Comparison of ENCODE assay signal across 15 cellular contexts in the genomic region with DNA sequence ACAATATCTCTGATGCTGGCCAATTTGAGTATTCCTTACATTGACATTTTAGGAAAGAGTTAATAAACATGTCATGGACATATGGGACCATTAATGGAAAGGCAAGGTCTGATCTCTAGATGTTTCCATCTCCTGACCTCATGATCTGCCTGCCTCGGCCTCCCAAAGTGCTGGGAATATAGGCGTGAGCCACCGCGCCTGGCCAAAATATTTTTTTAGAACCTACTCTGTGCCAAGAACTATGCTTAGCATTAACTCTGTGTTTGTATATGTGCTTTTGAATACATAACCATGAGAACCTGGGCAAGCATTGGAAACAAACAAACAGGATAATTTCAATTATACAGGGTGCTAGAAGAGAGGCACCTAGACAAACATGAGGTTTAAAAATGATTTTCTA.
DNase-seq lines count a peak whose midpoint lies in the region; ATAC-seq and TF ChIP-seq lines count a peak whose summit lies in the region.
"Had no signal": no experiment of that assay in that cellular context is flagged by ENCODE, and none has a peak within 500 bp of the region (broad histone marks: within the 10 kb centered on the region; RNA-seq: fewer than 3 reads in every experiment).

No MANE protein-coding gene starts in this region.

- peak overlapping the region; percentile 7 for H3K27ac Mint-ChIP-seq in activated B cell treated with CpG ODN at 0.5 μM for 24 hours
- H3K27ac Mint-ChIP-seq in naive B cell: peak overlapping the region in 5 of 6 donors; percentile 17 to 82 (median 73)
- H3K27ac Mint-ChIP-seq: GM23338 had no signal

- H3K36me3 ChIP-seq in left ventricle myocardium inferior (peaks cover 2% of the 10 kb centered on the region), right atrium auricular region (no peaks in the 10 kb centered on the region)

- ATAC-seq in activated B cell treated with CpG ODN at 0.5 μM for 24 hours (ENCODE audit: low read depth): no peak
- no peak for ATAC-seq in naive B cell (ENCODE audit: low read depth in 2 of 2)
- ATAC-seq in HG02759 (IDR thresholded peaks at IDR 0.05; ENCODE audit: unreplicated experiment): no peak
- ATAC-seq: GM23338 had no signal

- H3K4me1 ChIP-seq in left ventricle myocardium inferior (peaks cover 64% of the 10 kb centered on the region), right atrium auricular region (peaks cover 0 to 26% of the 10 kb centered on the region in 2 donors)

- H3K9me3 Mint-ChIP-seq in activated B cell treated with CpG ODN at 0.5 μM for 24 hours (no peaks in the 10 kb centered on the region), naive B cell (no peaks in the 10 kb centered on the region)
- H3K9me3 Mint-ChIP-seq: CD14-positive monocyte; CD4-positive, alpha-beta memory T cell; GM23338 had no signal

- H3K27me3 ChIP-seq in left ventricle myocardium inferior (ENCODE audit: low read depth) (no peaks in the 10 kb centered on the region), right atrium auricular region (no peaks in the 10 kb centered on the region)
- H3K27me3 ChIP-seq: BLaER1 had no signal

- H3K4me1 Mint-ChIP-seq in activated B cell treated with CpG ODN at 0.5 μM for 24 hours (peaks cover 53% of the 10 kb centered on the region), naive B cell (peaks cover 18 to 60% (median 32%) of the 10 kb centered on the region in 3 donors)
- H3K4me1 Mint-ChIP-seq: GM23338 had no signal

- intact Hi-C loops in left ventricle myocardium inferior (cut with micrococcal nuclease): no loop called here
- intact Hi-C loops in activated B cell treated with CpG ODN at 0.5 μM for 24 hours (cut with micrococcal nuclease): loop anchor here (5.0 kb wide), 1 partner anchor 45 kb away; no protein-coding TSS in a partner anchor
- intact Hi-C loops in posterior cingulate gyrus (cut with DNase I): no loop called here

- no peak for DNase-seq in left ventricle myocardium inferior
- DNase-seq in right atrium auricular region (ENCODE audit: low spot score): no peak
- no peak for DNase-seq in activated B cell treated with CpG ODN at 0.5 μM for 24 hours
- no peak for DNase-seq in naive B cell
- no peak for DNase-seq in posterior cingulate gyrus
- no peak for DNase-seq in DMS153 (lab: John Stamatoyannopoulos, UW)
- DNase-seq: ACHN; CD4-positive, alpha-beta memory T cell; DMS79 treated with DMSO at 0.1 percent for 48 hours; GF-D8; HCEC 1CT had no signal

- H3K9me3 ChIP-seq in left ventricle myocardium inferior (replicated peaks) (no peaks in the 10 kb centered on the region), right atrium auricular region (no peaks in the 10 kb centered on the region)
- H3K9me3 ChIP-seq: BLaER1 had no signal

- H3K36me3 Mint-ChIP-seq in activated B cell treated with CpG ODN at 0.5 μM for 24 hours (ENCODE audit: low read depth): peaks cover 38% of the 10 kb centered on the region
- H3K36me3 Mint-ChIP-seq in naive B cell: peaks cover 8 to 16% of the 10 kb centered on the region in 2 donors

- H3K4me3 Mint-ChIP-seq in activated B cell treated with CpG ODN at 0.5 μM for 24 hours: no peak overlapping the region
- peak overlapping the region in 1 of 8 donors; percentile 38 for H3K4me3 Mint-ChIP-seq in naive B cell
- H3K4me3 Mint-ChIP-seq: CD14-positive monocyte; CD4-positive, alpha-beta memory T cell; GM23338 had no signal

- TF ChIP-seq CTCF in left ventricle myocardium inferior (IDR thresholded peaks at IDR 0.05; ENCODE audit: borderline replicate concordance): no peak
- TF ChIP-seq CTCF in right atrium auricular region (IDR thresholded peaks at IDR 0.05): no peak
- no peak for TF ChIP-seq CTCF in activated B cell treated with CpG ODN at 0.5 μM for 24 hours (IDR thresholded peaks at IDR 0.05)

- CTCF ChIA-PET in activated B cell treated with CpG ODN at 0.5 μM for 24 hours (lab: Charles Lee): interaction anchor here (0.8 kb wide), 1 partner anchor 14 kb away, joined by 4 read pairs; no protein-coding TSS in a partner anchor

- H3K4me3 ChIP-seq in left ventricle myocardium inferior (no peak overlapping the region), right atrium auricular region (no peak overlapping the region)
- H3K4me3 ChIP-seq: BLaER1, GM23338 had no signal

- H3K27me3 Mint-ChIP-seq in activated B cell treated with CpG ODN at 0.5 μM for 24 hours (no peaks in the 10 kb centered on the region), naive B cell (no peaks in the 10 kb centered on the region)
- H3K27me3 Mint-ChIP-seq: CD4-positive, alpha-beta memory T cell had no signal

- POLR2A ChIA-PET in activated B cell treated with CpG ODN at 0.5 μM for 24 hours (lab: Charles Lee): interaction anchor here (0.5 to 0.8 kb wide), 2 partner anchors 35 to 204 kb away, joined by 3 to 4 read pairs; no protein-coding TSS in a partner anchor

- H3K27ac ChIP-seq in left ventricle myocardium inferior (replicated peaks): peak overlapping the region; percentile 25
- H3K27ac ChIP-seq in right atrium auricular region: no peak overlapping the region
- H3K27ac ChIP-seq: BLaER1 had no signal
